ENCODE assay signal across 12 cellular contexts in genomic region chr20:31845300-31845863, GRCh38. TPM values are rescaled to one million over a fixed set of nuclear protein-coding genes. Genes with fewer than 3 reads are reported as not detected.
A peak's percentile ranks its signal among the peaks of the same experiment; 100 is the strongest.
DNase-seq lines count a peak whose midpoint lies in the region; ATAC-seq and TF ChIP-seq lines count a peak whose summit lies in the region.
"Had no signal": no experiment of that assay in that cellular context is flagged by ENCODE, and none has a peak within 500 bp of the region (broad histone marks: within the 10 kb centered on the region; RNA-seq: fewer than 3 reads in every experiment).

Gene FOXS1, minus strand, starts transcription at chr20:31845604. Its CDS starts 62 bp downstream, at chr20:31845542.

- TF ChIP-seq CTCF in cardiac fibroblast (IDR thresholded peaks at IDR 0.05; ENCODE audit: low read depth, low read length) (no peak), psoas muscle (IDR thresholded peaks at IDR 0.05) (no peak)

- 37 to 52% (median 44%) methylated on average over 21 of the region's 21 CpGs for WGBS in psoas muscle, 3 donors

- H3K4me1 ChIP-seq in psoas muscle: no peaks in the 10 kb centered on the region

- peaks cover 3% of the 10 kb centered on the region for H3K27me3 Mint-ChIP-seq in activated CD4-positive, alpha-beta memory T cell treated with anti-CD3 and anti-CD28 coated beads for 36 hours

- intact Hi-C loops in psoas muscle (cut with DNase I): no loop called here
- intact Hi-C loops in activated CD4-positive, alpha-beta memory T cell treated with anti-CD3 and anti-CD28 coated beads for 36 hours (cut with micrococcal nuclease): no loop called here

- CTCF ChIA-PET in activated CD4-positive, alpha-beta memory T cell treated with anti-CD3 and anti-CD28 coated beads for 36 hours (lab: Charles Lee): interaction anchor here (0.8 to 4.0 kb wide), 7 partner anchors 9 to 107 kb away, joined by 3 to 56 read pairs (median 11); partner anchors contain the start of gene PDRG1

- no peak within 1 kb of the TSS for H3K4me3 Mint-ChIP-seq in activated CD4-positive, alpha-beta memory T cell treated with anti-CD3 and anti-CD28 coated beads for 36 hours
- H3K4me3 Mint-ChIP-seq: activated naive CD4-positive, alpha-beta T cell treated with anti-CD3 and anti-CD28 coated beads for 36 hours had no signal

- peak in 3 of 4 donors; percentile 9 to 32 (median 19) for ATAC-seq in psoas muscle

- DNase-seq in Daoy (ENCODE audit: low read depth) (peak; percentile 62), cardiac fibroblast (ENCODE audit: low read depth in 2 of 2) (peak; percentile 23 to 64), iPS-NIHi11 (ENCODE audit: low spot score) (peak; percentile 65), psoas muscle (peak in 1 of 2 donors; percentile 65), erythroblast (lab: John Stamatoyannopoulos, UW) (no peak), RPMI8226 (no peak)
- no peak for DNase-seq in stimulated activated CD4-positive, alpha-beta T cell treated with anti-CD3 and anti-CD28 coated beads, Interleukin-12 subunit alpha, Interleukin-12 subunit beta, amount 100 ng/mL, for 4 hours
- DNase-seq in activated CD4-positive, alpha-beta memory T cell treated with anti-CD3 and anti-CD28 coated beads for 36 hours: no peak
- DNase-seq: activated naive CD4-positive, alpha-beta T cell treated with anti-CD3 and anti-CD28 coated beads for 36 hours; AML-193; NCI-H187 treated with DMSO at 0.1 percent for 48 hours; Peyer's patch had no signal

- no peaks in the 10 kb centered on the region for H3K36me3 Mint-ChIP-seq in activated CD4-positive, alpha-beta memory T cell treated with anti-CD3 and anti-CD28 coated beads for 36 hours

- H3K9me3 Mint-ChIP-seq in activated CD4-positive, alpha-beta memory T cell treated with anti-CD3 and anti-CD28 coated beads for 36 hours: no peaks in the 10 kb centered on the region
- H3K9me3 Mint-ChIP-seq: activated naive CD4-positive, alpha-beta T cell treated with anti-CD3 and anti-CD28 coated beads for 36 hours had no signal

- peaks cover 0 to 16% (median 3%) of the 10 kb centered on the region in 3 donors for H3K27me3 ChIP-seq in psoas muscle (ENCODE audit: insufficient read depth in 3 of 3, low read length in 2 of 3)
- H3K27me3 ChIP-seq: Peyer's patch had no signal

- H3K27ac Mint-ChIP-seq in activated CD4-positive, alpha-beta memory T cell treated with anti-CD3 and anti-CD28 coated beads for 36 hours: no peak within 1 kb of the TSS
- H3K27ac Mint-ChIP-seq: activated naive CD4-positive, alpha-beta T cell treated with anti-CD3 and anti-CD28 coated beads for 36 hours had no signal

- no peaks in the 10 kb centered on the region for H3K36me3 ChIP-seq in psoas muscle (ENCODE audit: insufficient read depth in 1 of 2, low read depth in 1 of 2)
- H3K36me3 ChIP-seq: Peyer's patch had no signal

- H3K9me3 ChIP-seq in psoas muscle: no peaks in the 10 kb centered on the region
- H3K9me3 ChIP-seq: Peyer's patch had no signal

- no peaks in the 10 kb centered on the region for H3K4me1 Mint-ChIP-seq in activated CD4-positive, alpha-beta memory T cell treated with anti-CD3 and anti-CD28 coated beads for 36 hours (ENCODE audit: low read depth)

- POLR2A ChIA-PET in activated CD4-positive, alpha-beta memory T cell treated with anti-CD3 and anti-CD28 coated beads for 36 hours (lab: Charles Lee): no interaction called here

- no peak for TF ChIP-seq POLR2A in erythroblast (IDR thresholded peaks at IDR 0.05; ENCODE audit: low read length)

- H3K4me3 ChIP-seq in cardiac fibroblast (replicated peaks in 1 of 2; ENCODE audit: low read depth in 2 of 2, low read length in 2 of 2): peak within 1 kb of the TSS in 1 of 2 donors; percentile 62
- H3K4me3 ChIP-seq in psoas muscle: peak within 1 kb of the TSS; percentile 53

- H3K27ac ChIP-seq in psoas muscle: peak within 1 kb of the TSS; percentile 36

RNA-seq across cellular contexts. Expression of gene FOXS1, which starts in this region (rescaled TPM):
- 2.0 and 3.6 TPM in 2 replicates for total RNA-seq in Daoy (2014; rRNA removed; shearing (Covaris generic))
- 1 to 10 TPM in 2 of 4 donors, under 1 TPM in 2; 0.59 to 3.8 (median 1.2) TPM for total RNA-seq in psoas muscle
- 1 to 10 TPM in 1 of 3 donors, under 1 TPM in 2; 0.65 to 1.3 (median 0.87) TPM for polyA plus RNA-seq in psoas muscle
- not detected for total RNA-seq in activated CD4-positive, alpha-beta memory T cell treated with anti-CD3 and anti-CD28 coated beads for 36 hours
- total RNA-seq: activated naive CD4-positive, alpha-beta T cell treated with anti-CD3 and anti-CD28 coated beads for 36 hours; Peyer's patch had no signal

Comparison
In these comparisons a context has a peak if more than half of its experiments do, and no peak if none do; other contexts are left out.
1. DNase-seq: peak in Daoy (single experiment), cardiac fibroblast (2 of 2) and iPS-NIHi11 (single experiment); none in stimulated activated CD4-positive, alpha-beta T cell treated with anti-CD3 and anti-CD28 coated beads, Interleukin-12 subunit alpha, Interleukin-12 subunit beta, amount 100 ng/mL, for 4 hours (single experiment), erythroblast (0 of 2), RPMI8226 (single experiment) and activated CD4-positive, alpha-beta memory T cell treated with anti-CD3 and anti-CD28 coated beads for 36 hours (single experiment).